In genomic region chr14:54257424-54257823, GRCh38 we compare ENCODE assay signal across 33 cellular contexts.
DNase-seq lines count a peak whose midpoint lies in the region; ATAC-seq and TF ChIP-seq lines count a peak whose summit lies in the region.
"Had no signal": no experiment of that assay in that cellular context is flagged by ENCODE, and none has a peak within 500 bp of the region (broad histone marks: within the 10 kb centered on the region; RNA-seq: fewer than 3 reads in every experiment).

No MANE protein-coding gene starts in this region.

- H3K27me3 Mint-ChIP-seq in endodermal cell (ENCODE audit: insufficient read depth) (peaks cover 34% of the 10 kb centered on the region), natural killer cell (ENCODE audit: low read depth in 2 of 2) (peaks cover 6 to 8% of the 10 kb centered on the region in 2 donors)

- WGBS in endodermal cell (ENCODE audit: insufficient coverage in 1 of 2, insufficient read length in 1 of 2), 2 experiments = 20 to 23% methylated on average over 3 of the region's 3 CpGs

- H3K4me3 Mint-ChIP-seq in endodermal cell (no peak overlapping the region), natural killer cell (no peak overlapping the region)
- H3K4me3 Mint-ChIP-seq: activated CD8-positive, alpha-beta memory T cell treated with anti-CD3 and anti-CD28 coated beads, Interleukin-2, amount 10 ng/mL, durations not matched to agents 7 days and 5 days; activated naive CD8-positive, alpha-beta T cell treated with anti-CD3 and anti-CD28 coated beads, Interleukin-2, amount 50 U/mL, for 24 hours; activated T-cell treated with anti-CD3 and anti-CD28 coated beads, Interleukin-2, amount 50 U/mL, for 4 hours; B cell; CD8-positive, alpha-beta T cell; stimulated activated naive CD8-positive, alpha-beta T cell treated with anti-CD3 and anti-CD28 coated beads, Interleukin-15, Interleukin-2, amounts not matched to agents 100 ng/mL and 50 ng/mL, for 24 hours had no signal

- intact Hi-C loops in natural killer cell (cut with micrococcal nuclease) = no loop called here

- no peak overlapping the region for H3K27ac ChIP-seq in endodermal cell (ENCODE audit: low read depth, low read length)
- H3K27ac ChIP-seq: body of pancreas, dorsolateral prefrontal cortex, heart right ventricle, KMS-11, pancreas, spleen, thoracic aorta had no signal

- H3K4me3 ChIP-seq in endodermal cell (ENCODE audit: low read length) = no peak overlapping the region
- H3K4me3 ChIP-seq: body of pancreas, dorsolateral prefrontal cortex, heart right ventricle, lung, MG63, pancreas, spleen, thoracic aorta had no signal

- H3K4me1 ChIP-seq in endodermal cell (ENCODE audit: control insufficient read depth, insufficient read depth, low read length) = peaks cover 28% of the 10 kb centered on the region
- H3K4me1 ChIP-seq: body of pancreas, heart right ventricle, pancreas, spleen had no signal

- in situ Hi-C loops in G401 (cut with HindIII; ENCODE audit: low sequenced_read_pairs) = no loop called here

- peak overlapping the region; percentile 17 for H3K9ac ChIP-seq in endodermal cell (ENCODE audit: extremely low read depth, low read length, poor library complexity, severe bottlenecking)
- H3K9ac ChIP-seq: KMS-11 had no signal

- H3K36me3 Mint-ChIP-seq in endodermal cell (ENCODE audit: low read depth) (no peaks in the 10 kb centered on the region), natural killer cell (no peaks in the 10 kb centered on the region)
- H3K36me3 Mint-ChIP-seq: activated CD8-positive, alpha-beta memory T cell treated with anti-CD3 and anti-CD28 coated beads, Interleukin-2, amount 10 ng/mL, durations not matched to agents 7 days and 5 days; CD8-positive, alpha-beta T cell had no signal

- TF ChIP-seq CTCF in endodermal cell (conservative IDR thresholded peaks at IDR 0.05) = no peak
- no peak for TF ChIP-seq CTCF in natural killer cell (IDR thresholded peaks at IDR 0.05)

- H3K4me1 Mint-ChIP-seq in endodermal cell = peaks cover 64% of the 10 kb centered on the region
- no peaks in the 10 kb centered on the region for H3K4me1 Mint-ChIP-seq in natural killer cell
- H3K4me1 Mint-ChIP-seq: B cell had no signal

- peaks cover 5% of the 10 kb centered on the region for H3K27me3 ChIP-seq in endodermal cell (ENCODE audit: control insufficient read depth, insufficient read depth, low read length, poor library complexity, severe bottlenecking)
- H3K27me3 ChIP-seq: body of pancreas, heart right ventricle, MG63, pancreas had no signal

- DNase-seq in G401 (ENCODE audit: low spot score) (peak; percentile 79), NCI-H82 (lab: John Stamatoyannopoulos, UW) (peak; percentile 68), endodermal cell (peak; percentile 75), retina (peak; percentile 54), medulla oblongata (ENCODE audit: extremely low spot score) (no peak), natural killer cell (no peak)
- DNase-seq: activated CD4-positive, alpha-beta T cell treated with anti-CD3 and anti-CD28 coated beads, Interleukin-2, amount 50 U/mL, for 4 hours; activated CD4-positive, CD25-positive, alpha-beta regulatory T cell; activated CD8-positive, alpha-beta memory T cell treated with anti-CD3 and anti-CD28 coated beads, Interleukin-2, amount 10 ng/mL, durations not matched to agents 7 days and 5 days; activated naive CD8-positive, alpha-beta T cell treated with anti-CD3 and anti-CD28 coated beads, Interleukin-2, amount 50 U/mL, for 24 hours; activated T-cell treated with anti-CD3 and anti-CD28 coated beads, Interleukin-2, amount 50 U/mL, for 4 hours; body of pancreas; CD8-positive, alpha-beta T cell; DMS 273 treated with DMSO at 0.1 percent for 48 hours; dorsolateral prefrontal cortex; foreskin melanocyte; heart right ventricle; MG63; NCI-H1105; NCI-H1930; NCI-H2171 treated with DMSO at 0.1 percent for 48 hours; NCI-H524; pancreas; right cardiac atrium; spleen; stimulated activated CD4-positive, alpha-beta T cell treated with anti-CD3 and anti-CD28 coated beads, Interleukin-2, amount 100 ng/mL, for 24 hours; T-helper 1 cell had no signal

- H3K9me3 ChIP-seq in endodermal cell (ENCODE audit: control insufficient read depth, low read length) = no peaks in the 10 kb centered on the region
- H3K9me3 ChIP-seq: body of pancreas, heart right ventricle, MG63, pancreas, spleen, thoracic aorta had no signal

- H3K9me3 Mint-ChIP-seq in endodermal cell (no peaks in the 10 kb centered on the region), natural killer cell (no peaks in the 10 kb centered on the region)
- H3K9me3 Mint-ChIP-seq: activated naive CD8-positive, alpha-beta T cell treated with anti-CD3 and anti-CD28 coated beads, Interleukin-2, amount 50 U/mL, for 24 hours; activated T-cell treated with anti-CD3 and anti-CD28 coated beads, Interleukin-2, amount 50 U/mL, for 4 hours; CD8-positive, alpha-beta T cell; stimulated activated naive CD8-positive, alpha-beta T cell treated with anti-CD3 and anti-CD28 coated beads, Interleukin-15, Interleukin-2, amounts not matched to agents 100 ng/mL and 50 ng/mL, for 24 hours had no signal

- ATAC-seq in natural killer cell (no peak), HG02970 (IDR thresholded peaks at IDR 0.05; ENCODE audit: low FRiP score, unreplicated experiment) (no peak)
- ATAC-seq: activated CD8-positive, alpha-beta memory T cell treated with anti-CD3 and anti-CD28 coated beads, Interleukin-2, amount 10 ng/mL, durations not matched to agents 7 days and 5 days; activated T-cell treated with anti-CD3 and anti-CD28 coated beads, Interleukin-2, amount 50 U/mL, for 4 hours; body of pancreas; CD8-positive, alpha-beta T cell; heart right ventricle; pancreas; right cardiac atrium had no signal

- no peaks in the 10 kb centered on the region for H3K36me3 ChIP-seq in endodermal cell (ENCODE audit: control insufficient read depth, insufficient read depth, low read length)
- H3K36me3 ChIP-seq: heart right ventricle, MG63, pancreas, spleen, thoracic aorta had no signal

- peak overlapping the region; percentile 95 for H3K27ac Mint-ChIP-seq in endodermal cell
- no peak overlapping the region for H3K27ac Mint-ChIP-seq in natural killer cell
- H3K27ac Mint-ChIP-seq: activated CD8-positive, alpha-beta memory T cell treated with anti-CD3 and anti-CD28 coated beads, Interleukin-2, amount 10 ng/mL, durations not matched to agents 7 days and 5 days; activated naive CD8-positive, alpha-beta T cell treated with anti-CD3 and anti-CD28 coated beads, Interleukin-2, amount 50 U/mL, for 24 hours; B cell; CD8-positive, alpha-beta T cell; stimulated activated naive CD8-positive, alpha-beta T cell treated with anti-CD3 and anti-CD28 coated beads, Interleukin-15, Interleukin-2, amounts not matched to agents 100 ng/mL and 50 ng/mL, for 24 hours had no signal

Comparison
In these comparisons a context has a peak if more than half of its experiments do, and no peak if none do; other contexts are left out.
1. DNase-seq: peak in G401 (single experiment), NCI-H82 (single experiment), endodermal cell (single experiment) and retina (single experiment); none in medulla oblongata (single experiment) and natural killer cell (single experiment).